8 cellular contexts compared by ENCODE assay signal in the genomic region with DNA sequence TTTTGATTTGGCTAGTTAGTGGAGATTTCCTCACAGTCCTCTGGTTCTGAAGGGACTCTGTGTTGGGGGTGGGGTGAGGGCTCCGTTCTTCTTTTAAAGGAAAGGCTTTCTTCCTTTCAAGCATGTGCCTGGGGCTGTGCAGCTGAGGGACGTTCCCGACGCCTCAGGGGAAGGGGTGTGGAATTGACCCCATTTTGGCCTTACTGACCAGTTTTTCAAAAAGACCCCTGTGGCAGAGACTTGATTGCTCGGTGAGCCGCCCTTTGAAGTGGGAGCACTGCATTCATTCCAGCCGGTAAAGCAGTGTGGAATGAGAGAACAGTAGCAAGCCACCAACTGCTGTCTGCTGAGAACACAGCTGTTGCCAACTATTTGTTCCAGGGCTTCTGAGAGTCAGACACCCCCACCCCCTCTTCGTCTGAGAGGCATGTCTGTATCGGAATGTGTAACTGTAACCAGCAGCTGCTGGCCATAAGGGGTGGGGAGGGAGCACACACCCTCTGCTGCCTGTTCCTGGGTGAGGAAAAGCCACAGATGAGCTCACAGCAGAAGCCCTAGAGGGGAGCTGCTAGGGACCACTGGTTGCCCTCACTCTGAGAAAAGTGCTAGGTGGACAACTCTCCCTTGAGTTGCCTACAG. TPM values are rescaled to one million over a fixed set of nuclear protein-coding genes. Genes with fewer than 3 reads are reported as not detected.
DNase-seq lines count a peak whose midpoint lies in the region; ATAC-seq, FAIRE-seq and TF ChIP-seq lines count a peak whose summit lies in the region.

No MANE protein-coding gene starts in this region.

- H3K9me3 Mint-ChIP-seq in naive thymus-derived CD4-positive, alpha-beta T cell, result no peaks in the 10 kb centered on the region

- POLR2A ChIA-PET in SK-N-SH (lab: Yijun Ruan, JAX), result interaction anchor here (0.9 kb wide), 1 partner anchor 34 kb away, joined by 3 read pairs; no protein-coding TSS in a partner anchor
- POLR2A ChIA-PET in naive thymus-derived CD4-positive, alpha-beta T cell (lab: Charles Lee), result interaction anchor here (0.7 kb wide), 1 partner anchor 131 kb away, joined by 3 read pairs; no protein-coding TSS in a partner anchor

- no peak overlapping the region for H2AFZ ChIP-seq in SK-N-SH (ENCODE audit: low read depth)

- TF ChIP-seq POLR2A in GM12891 (IDR thresholded peaks at IDR 0.05; ENCODE audit: low read depth, low read length), result no peak
- no peak for TF ChIP-seq POLR2A in vagina (IDR thresholded peaks at IDR 0.05)

- CTCF ChIA-PET in SK-N-SH (lab: Yijun Ruan, JAX), result interaction anchor here (1.1 kb wide), 1 partner anchor 557 kb away, joined by 6 read pairs; no protein-coding TSS in a partner anchor
- CTCF ChIA-PET in naive thymus-derived CD4-positive, alpha-beta T cell (lab: Charles Lee), result interaction anchor here (0.6 kb wide), 1 partner anchor 1617 kb away, joined by 4 read pairs; no protein-coding TSS in a partner anchor

- peak overlapping the region in 8 of 9 donors; percentile 57 to 91 (median 80) for H3K27ac Mint-ChIP-seq in naive thymus-derived CD4-positive, alpha-beta T cell

- FAIRE-seq in GM12891 (lab: Jason Lieb, UNC), result peak; percentile 72

- H3K36me3 ChIP-seq in SK-N-SH (replicated peaks in 1 of 2; ENCODE audit: control insufficient read depth in 1 of 2, insufficient read depth in 2 of 2, low read length in 1 of 2), result no peaks in the 10 kb centered on the region
- peaks cover 0 to 12% (median 0%) of the 10 kb centered on the region in 3 experiments for H3K36me3 ChIP-seq in naive thymus-derived CD4-positive, alpha-beta T cell (ENCODE audit: control insufficient read depth in 2 of 3, insufficient read depth in 3 of 3, low read length in 3 of 3)
- H3K36me3 ChIP-seq in vagina, result no peaks in the 10 kb centered on the region

- peaks cover 0 to 21% (median 14%) of the 10 kb centered on the region in 5 donors for H3K36me3 Mint-ChIP-seq in naive thymus-derived CD4-positive, alpha-beta T cell

- H3K9me2 ChIP-seq in SK-N-SH, result no peaks in the 10 kb centered on the region

- H3K9ac ChIP-seq in SK-N-SH, result peak overlapping the region; percentile 52; the same call in 1 of the 2 replicates

- H3K4me3 ChIP-seq in SK-N-SH (ENCODE audit: low read depth in 2 of 2, low read length in 1 of 2), result peak overlapping the region; percentile 34 to 37; a peak in 2 of 4 replicates
- H3K4me3 ChIP-seq in naive thymus-derived CD4-positive, alpha-beta T cell (ENCODE audit: low read length), result no peak overlapping the region
- H3K4me3 ChIP-seq in vagina, result peak overlapping the region; percentile 33 to 45

- peak; percentile 10 for ATAC-seq in naive thymus-derived CD4-positive, alpha-beta T cell
- ATAC-seq in GM18907 (IDR thresholded peaks at IDR 0.05; ENCODE audit: unreplicated experiment), result no peak

- H3K79me2 ChIP-seq in SK-N-SH (ENCODE audit: insufficient read depth), result peaks cover 51% of the 10 kb centered on the region

- H4K20me1 ChIP-seq in SK-N-SH (ENCODE audit: insufficient read depth), result peaks cover 11% of the 10 kb centered on the region

- H3F3A ChIP-seq in SK-N-SH (replicated peaks; ENCODE audit: insufficient read depth), result peaks cover 18% of the 10 kb centered on the region

- intact Hi-C loops in naive thymus-derived CD4-positive, alpha-beta T cell (cut with micrococcal nuclease), result loop anchor here in 1 of 2 donors (2.0 kb wide), 1 partner anchor 24 kb away; no protein-coding TSS in a partner anchor
- intact Hi-C loops in vagina (cut with DNase I), result loop anchor here (5.0 kb wide), 1 partner anchor 35 kb away; the partner anchor contains the start of gene WBP1L

- H3K27ac ChIP-seq in SK-N-SH (ENCODE audit: low read depth in 2 of 2, low read length in 1 of 2), result peak overlapping the region; percentile 75 to 81
- H3K27ac ChIP-seq in naive thymus-derived CD4-positive, alpha-beta T cell (ENCODE audit: low read depth, low read length), result no peak overlapping the region
- H3K27ac ChIP-seq in vagina, result peak overlapping the region; percentile 88

- H3K4me2 ChIP-seq in SK-N-SH, result peak overlapping the region; percentile 75

- peak overlapping the region in 9 of 10 donors; percentile 68 to 86 (median 72) for H3K4me3 Mint-ChIP-seq in naive thymus-derived CD4-positive, alpha-beta T cell

- peaks cover 46 to 48% of the 10 kb centered on the region in 2 experiments for H3K4me1 ChIP-seq in SK-N-SH (ENCODE audit: control insufficient read depth in 1 of 2, insufficient read depth in 2 of 2, low read depth in 1 of 2, low read length in 1 of 2)
- peaks cover 7 to 25% of the 10 kb centered on the region in 2 donors for H3K4me1 ChIP-seq in naive thymus-derived CD4-positive, alpha-beta T cell (ENCODE audit: control insufficient read depth in 2 of 2, insufficient read depth in 2 of 2, low read length in 2 of 2)
- H3K4me1 ChIP-seq in vagina, result peaks cover 93% of the 10 kb centered on the region

- DNase-seq in GM12891 (ENCODE audit: insufficient read length, low spot score) (no peak), SK-N-SH (peak; percentile 47), fibroblast of gingiva (ENCODE audit: low read depth) (peak; percentile 96), vagina (ENCODE audit: extremely low spot score in 2 of 2) (peak in 1 of 2 donors; percentile 93), cortex of kidney (lab: John Stamatoyannopoulos, UW) (no peak), cerebellar nuclear complex (lab: John Stamatoyannopoulos, UW) (no peak)
- DNase-seq in naive thymus-derived CD4-positive, alpha-beta T cell, result peak in 2 of 9 donors; percentile 21 to 61

- TF ChIP-seq EP300 in SK-N-SH (IDR thresholded peaks at IDR 0.05; ENCODE audit: borderline replicate concordance in 1 of 2, low read depth in 1 of 2, low read length in 1 of 2), result peak in 1 of 2 experiments; percentile 67; a peak in 1 of 4 replicates

- TF ChIP-seq CTCF in SK-N-SH (IDR thresholded peaks at IDR 0.05), result no peak
- no peak for TF ChIP-seq CTCF in vagina (IDR thresholded peaks at IDR 0.05)

- peaks cover 42 to 80% (median 77%) of the 10 kb centered on the region in 7 donors for H3K4me1 Mint-ChIP-seq in naive thymus-derived CD4-positive, alpha-beta T cell

- WGBS in SK-N-SH (ENCODE audit: low lambda C conversion rate), result 13% methylated on average over 9 of the region's 9 CpGs

- no peaks in the 10 kb centered on the region for H3K27me3 Mint-ChIP-seq in naive thymus-derived CD4-positive, alpha-beta T cell

- H3K9me3 ChIP-seq in SK-N-SH, result no peaks in the 10 kb centered on the region
- no peaks in the 10 kb centered on the region for H3K9me3 ChIP-seq in naive thymus-derived CD4-positive, alpha-beta T cell (ENCODE audit: control insufficient read depth in 2 of 3, low read length in 3 of 3)
- H3K9me3 ChIP-seq in vagina, result no peaks in the 10 kb centered on the region

- TF ChIP-seq RAD21 in SK-N-SH (IDR thresholded peaks at IDR 0.05; ENCODE audit: low read length), result no peak

- H3K27me3 ChIP-seq in SK-N-SH (ENCODE audit: insufficient read depth) (no peaks in the 10 kb centered on the region), vagina (no peaks in the 10 kb centered on the region)
- no peaks in the 10 kb centered on the region for H3K27me3 ChIP-seq in naive thymus-derived CD4-positive, alpha-beta T cell (ENCODE audit: control insufficient read depth in 2 of 2, insufficient read depth in 2 of 2, low read length in 2 of 2)

TF ChIP-seq in GM12891, 5 proteins besides CTCF, POLR2A, EP300 and RAD21:
- TF ChIP-seq SPI1 (IDR thresholded peaks at IDR 0.05; ENCODE audit: low read depth, low read length) (no peak), POU2F2 (IDR thresholded peaks at IDR 0.05; ENCODE audit: low read depth, low read length) (no peak), TAF1 (IDR thresholded peaks at IDR 0.05; ENCODE audit: low read depth, low read length) (no peak), POLR2AphosphoS5 (IDR thresholded peaks at IDR 0.05; ENCODE audit: low read depth, low read length) (no peak), PAX5 (IDR thresholded peaks at IDR 0.05; ENCODE audit: insufficient read depth, low read length, severe bottlenecking) (no peak)

TF ChIP-seq in SK-N-SH, 30 proteins besides CTCF, POLR2A, EP300 and RAD21 (continues in another document):
- TF ChIP-seq YY1 (IDR thresholded peaks at IDR 0.05; ENCODE audit: low read depth), result no peak
- TF ChIP-seq RXRA (IDR thresholded peaks at IDR 0.05; ENCODE audit: borderline replicate concordance, low read depth), result peak; percentile 42; the same call in 1 of the 2 replicates
- TF ChIP-seq RCOR1 (IDR thresholded peaks at IDR 0.05; ENCODE audit: low read length), result peak; percentile 54; the same call in 1 of the 2 replicates
- peak; percentile 35; the same call in 1 of the 2 replicates for TF ChIP-seq ELF1 (IDR thresholded peaks at IDR 0.05)
- peak; percentile 95 for TF ChIP-seq TCF12 (IDR thresholded peaks at IDR 0.05)
- TF ChIP-seq GATA2 (CRISPR knock-in tag; IDR thresholded peaks at IDR 0.05), result no peak
- TF ChIP-seq NRF1 (IDR thresholded peaks at IDR 0.05; ENCODE audit: low read depth, low read length), result no peak
- no peak for TF ChIP-seq EZH2phosphoT487 (IDR thresholded peaks at IDR 0.05; ENCODE audit: borderline replicate concordance, low read depth)
- no peak for TF ChIP-seq ZBTB33 (IDR thresholded peaks at IDR 0.05; ENCODE audit: borderline replicate concordance, low read depth)
- TF ChIP-seq, protein P1, sequence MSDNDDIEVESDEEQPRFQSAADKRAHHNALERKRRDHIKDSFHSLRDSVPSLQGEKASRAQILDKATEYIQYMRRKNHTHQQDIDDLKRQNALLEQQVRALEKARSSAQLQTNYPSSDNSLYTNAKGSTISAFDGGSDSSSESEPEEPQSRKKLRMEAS (IDR thresholded peaks at IDR 0.05; ENCODE audit: low read depth), result peak; percentile 76
- TF ChIP-seq POLR2AphosphoS5 (IDR thresholded peaks at IDR 0.05; ENCODE audit: low read depth, low read length), result peak; percentile 79; the same call in 1 of the 2 replicates

RNA-seq across cellular contexts. Expression of gene WBP1L, which starts 33.1 kb away (rescaled TPM):
- 13.8 TPM for polyA plus RNA-seq in GM12891 (2012; ENCODE audit: low read depth, missing spikeins)
- polyA plus RNA-seq in SK-N-SH (2012; rRNA removed), result 22.8 and 29.8 TPM in 2 replicates
- 16.7 and 23.9 TPM in 2 replicates for polyA plus RNA-seq in SK-N-SH (2012; cell fraction: cytosol; rRNA removed)
- 11.2 and 13.4 TPM in 2 replicates for polyA plus RNA-seq in SK-N-SH (2012; cell fraction: nucleus; rRNA removed)
- total RNA-seq in naive thymus-derived CD4-positive, alpha-beta T cell, result 10 to 100 TPM; 20.5 to 37.9 (median 34.1) TPM
- polyA plus RNA-seq in naive thymus-derived CD4-positive, alpha-beta T cell, result 10 to 100 TPM; 19.4 to 30.3 TPM
- 80.8 TPM for total RNA-seq in vagina

Comparison
In these comparisons a context has a peak if more than half of its experiments do, and no peak if none do; other contexts are left out.
1. DNase-seq: peak in SK-N-SH (single experiment) and fibroblast of gingiva (single experiment); none in GM12891 (single experiment), cortex of kidney (single experiment) and cerebellar nuclear complex (0 of 2).